In the genomic region with DNA sequence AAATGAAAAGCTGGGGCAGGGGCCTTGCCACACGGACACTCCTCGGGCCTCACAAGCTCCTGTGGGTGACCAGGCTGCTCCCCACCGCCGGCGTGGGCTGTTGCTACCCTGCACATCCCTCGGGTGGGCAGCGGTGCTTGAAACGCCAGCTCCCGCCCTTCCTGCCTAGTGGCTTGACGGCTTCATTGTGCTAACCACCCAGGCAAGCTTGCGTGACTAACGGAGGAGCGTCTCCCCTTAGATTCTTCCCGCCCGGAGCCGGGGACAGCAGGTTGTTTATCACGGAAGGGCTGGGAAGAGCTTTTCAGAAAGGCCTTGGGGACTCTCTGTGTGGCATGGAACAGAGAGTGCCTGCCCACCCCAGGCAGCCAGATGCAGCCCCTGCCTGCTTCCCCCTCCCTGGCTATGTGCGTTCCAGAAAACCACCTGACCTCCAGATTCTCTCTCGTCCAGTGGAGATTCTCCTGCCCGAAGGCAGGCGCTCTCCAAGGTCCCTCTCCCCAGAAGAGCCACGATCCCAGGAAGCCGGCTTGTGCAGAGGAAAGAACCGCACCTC, we compare ENCODE assay signal across 12 cellular contexts.
DNase-seq lines count a peak whose midpoint lies in the region; ATAC-seq and TF ChIP-seq lines count a peak whose summit lies in the region.
"Had no signal": no experiment of that assay in that cellular context is flagged by ENCODE, and none has a peak within 500 bp of the region (broad histone marks: within the 10 kb centered on the region; RNA-seq: fewer than 3 reads in every experiment).

No MANE protein-coding gene starts in this region.

- H4K91ac ChIP-seq in IMR-90 (ENCODE audit: insufficient read depth, low read depth, low read length) = no peak overlapping the region

- no peak overlapping the region for H3K27ac ChIP-seq in CD4-positive, alpha-beta memory T cell (ENCODE audit: low read depth, low read length)
- H3K27ac ChIP-seq in IMR-90 (ENCODE audit: insufficient read depth, low read length) (no peak overlapping the region), neural cell (ENCODE audit: low read length) (peak overlapping the region; percentile 42), tibial artery (no peak overlapping the region), PC-3 (ENCODE audit: low read length) (no peak overlapping the region)
- H3K27ac ChIP-seq: thoracic aorta had no signal

- no peak overlapping the region for H2AFZ ChIP-seq in IMR-90 (replicated peaks; ENCODE audit: low read length, poor library complexity)
- H2AFZ ChIP-seq in neural cell (ENCODE audit: low read depth, low read length) = no peak overlapping the region
- no peak overlapping the region for H2AFZ ChIP-seq in PC-3 (ENCODE audit: low read length)

- H3K79me2 ChIP-seq in neural cell (replicated peaks; ENCODE audit: insufficient read depth, low read length) = no peaks in the 10 kb centered on the region
- H3K79me2 ChIP-seq in PC-3 (ENCODE audit: low read length) = no peaks in the 10 kb centered on the region

- H3K18ac ChIP-seq in IMR-90 (ENCODE audit: low read depth, low read length) = no peak overlapping the region

- TF ChIP-seq CTCF in IMR-90 (conservative IDR thresholded peaks at IDR 0.05; ENCODE audit: low read depth, low read length) (no peak), neural cell (IDR thresholded peaks at IDR 0.05; ENCODE audit: poor library complexity, severe bottlenecking) (no peak), tibial artery (IDR thresholded peaks at IDR 0.05) (no peak), PC-3 (conservative IDR thresholded peaks at IDR 0.05; ENCODE audit: low read depth, low read length) (no peak)

- no peaks in the 10 kb centered on the region for H3K36me3 ChIP-seq in CD4-positive, alpha-beta memory T cell (ENCODE audit: insufficient read depth, low read length)
- H3K36me3 ChIP-seq in IMR-90 (ENCODE audit: control insufficient read depth, insufficient read depth, low read length) (no peaks in the 10 kb centered on the region), neural cell (ENCODE audit: insufficient read depth, low read length) (no peaks in the 10 kb centered on the region), tibial artery (no peaks in the 10 kb centered on the region), PC-3 (ENCODE audit: low read depth, low read length) (no peaks in the 10 kb centered on the region)
- H3K36me3 ChIP-seq: thoracic aorta had no signal

- H3K27ac Mint-ChIP-seq in CD4-positive, alpha-beta memory T cell = peak overlapping the region in 5 of 7 donors; percentile 21 to 72 (median 42)
- H3K27ac Mint-ChIP-seq in effector memory CD8-positive, alpha-beta T cell = peak overlapping the region; percentile 92 to 98
- H3K27ac Mint-ChIP-seq: progenitor cell of endocrine pancreas had no signal

- no peak overlapping the region for H3K4ac ChIP-seq in IMR-90 (ENCODE audit: low read depth, low read length)

- H3K9me3 Mint-ChIP-seq in CD4-positive, alpha-beta memory T cell = no peaks in the 10 kb centered on the region
- no peaks in the 10 kb centered on the region for H3K9me3 Mint-ChIP-seq in effector memory CD8-positive, alpha-beta T cell

- H4K8ac ChIP-seq in IMR-90 (ENCODE audit: low read depth in 2 of 2, low read length in 2 of 2) = no peak overlapping the region

- no peak overlapping the region for H3K14ac ChIP-seq in IMR-90 (replicated peaks; ENCODE audit: low read depth, low read length)

- peaks cover 64 to 97% (median 81%) of the 10 kb centered on the region in 4 donors for H3K4me1 Mint-ChIP-seq in CD4-positive, alpha-beta memory T cell
- peaks cover 82 to 86% of the 10 kb centered on the region in 2 donors for H3K4me1 Mint-ChIP-seq in effector memory CD8-positive, alpha-beta T cell (ENCODE audit: low read depth in 2 of 2)

- H3K79me1 ChIP-seq in IMR-90 (ENCODE audit: low read depth in 1 of 2, low read length in 2 of 2) = no peaks in the 10 kb centered on the region

- H3K36me3 Mint-ChIP-seq in CD4-positive, alpha-beta memory T cell = no peaks in the 10 kb centered on the region
- peaks cover 3% of the 10 kb centered on the region for H3K36me3 Mint-ChIP-seq in effector memory CD8-positive, alpha-beta T cell (ENCODE audit: insufficient read depth)

- CTCF ChIA-PET in CD4-positive, alpha-beta memory T cell (lab: Charles Lee; ENCODE audit: partially characterized antibody) = interaction anchor here (28.3 kb wide), 1 partner anchor 24 kb away, joined by 974 read pairs; no protein-coding TSS in a partner anchor
- CTCF ChIA-PET in IMR-90 (lab: Yijun Ruan, JAX) = interaction anchor here (0.8 kb wide), 1 partner anchor 21 kb away, joined by 3 read pairs; no protein-coding TSS in a partner anchor
- CTCF ChIA-PET in PC-3 (lab: Charles Lee) = no interaction called here

- no peaks in the 10 kb centered on the region for H3K27me3 Mint-ChIP-seq in CD4-positive, alpha-beta memory T cell
- no peaks in the 10 kb centered on the region for H3K27me3 Mint-ChIP-seq in effector memory CD8-positive, alpha-beta T cell

- H2BK120ac ChIP-seq in IMR-90 (ENCODE audit: low read depth, low read length) = no peak overlapping the region

- H3K9me3 ChIP-seq in CD4-positive, alpha-beta memory T cell (ENCODE audit: control insufficient read depth in 1 of 2, low read length in 2 of 2) = no peaks in the 10 kb centered on the region
- no peaks in the 10 kb centered on the region for H3K9me3 ChIP-seq in IMR-90 (ENCODE audit: control insufficient read depth, insufficient read depth, low read length)
- no peaks in the 10 kb centered on the region for H3K9me3 ChIP-seq in neural cell (ENCODE audit: low read length)
- no peaks in the 10 kb centered on the region for H3K9me3 ChIP-seq in tibial artery
- H3K9me3 ChIP-seq in PC-3 (ENCODE audit: low read length) = no peaks in the 10 kb centered on the region
- H3K9me3 ChIP-seq: Caco-2, thoracic aorta had no signal

- no peak overlapping the region for H3K56ac ChIP-seq in IMR-90 (ENCODE audit: extremely low read depth, insufficient read depth, low read length)

- peak; percentile 76 for ATAC-seq in IMR-90 (ENCODE audit: low read depth)
- ATAC-seq in effector memory CD8-positive, alpha-beta T cell (replicated peaks) = no peak
- no peak for ATAC-seq in PC-3

- no peak overlapping the region for H2BK15ac ChIP-seq in IMR-90 (ENCODE audit: low read depth, low read length)

- H2BK5ac ChIP-seq in IMR-90 (ENCODE audit: low read depth, low read length, poor library complexity, severe bottlenecking) = no peak overlapping the region

- H3F3A ChIP-seq in neural cell (ENCODE audit: insufficient read depth, low read length, poor library complexity, severe bottlenecking) (no peaks in the 10 kb centered on the region), PC-3 (ENCODE audit: low read length, unreplicated experiment) (no peaks in the 10 kb centered on the region)

- no peak overlapping the region for H2BK20ac ChIP-seq in IMR-90 (ENCODE audit: low read depth, low read length)

- H3K27me3 ChIP-seq in CD4-positive, alpha-beta memory T cell (ENCODE audit: insufficient read depth, low read length) = no peaks in the 10 kb centered on the region
- peaks cover 16% of the 10 kb centered on the region for H3K27me3 ChIP-seq in IMR-90 (ENCODE audit: control insufficient read depth, insufficient read depth, low read length)
- H3K27me3 ChIP-seq in neural cell (ENCODE audit: insufficient read depth, low read depth, low read length) = no peaks in the 10 kb centered on the region
- no peaks in the 10 kb centered on the region for H3K27me3 ChIP-seq in tibial artery
- no peaks in the 10 kb centered on the region for H3K27me3 ChIP-seq in PC-3 (ENCODE audit: low read length)

- no peak overlapping the region for H4K5ac ChIP-seq in IMR-90 (ENCODE audit: low read depth, low read length)

- POLR2A ChIA-PET in CD4-positive, alpha-beta memory T cell (lab: Charles Lee; ENCODE audit: partially characterized antibody) = interaction anchor here (19.6 kb wide), 1 partner anchor 14 kb away, joined by 440 read pairs; no protein-coding TSS in a partner anchor
- POLR2A ChIA-PET in IMR-90 (lab: Charles Lee; ENCODE audit: unreplicated experiment) (no interaction called here), PC-3 (lab: Charles Lee; ENCODE audit: unreplicated experiment) (no interaction called here)

- no peak overlapping the region for H2AK5ac ChIP-seq in IMR-90 (ENCODE audit: low read depth, low read length)

- 68% methylated on average over 6 of the region's 24 CpGs; no CpG with 5 or more reads in 1 of the 2 experiments for WGBS in IMR-90 (ENCODE audit: extremely low coverage in 2 of 2, insufficient read length in 1 of 2), 2 experiments

- TF ChIP-seq POLR2A in IMR-90 (IDR thresholded peaks at IDR 0.05; ENCODE audit: low read depth, low read length) = no peak

- H3K9ac ChIP-seq in IMR-90 (ENCODE audit: low read depth, low read length) = no peak overlapping the region
- peak overlapping the region; percentile 1 for H3K9ac ChIP-seq in neural cell (ENCODE audit: low read length)
- H3K9ac ChIP-seq in PC-3 (ENCODE audit: low read length) = no peak overlapping the region

- H3K4me3 ChIP-seq in CD4-positive, alpha-beta memory T cell (ENCODE audit: low read length in 2 of 2) = no peak overlapping the region
- H3K4me3 ChIP-seq in IMR-90 (ENCODE audit: insufficient read depth, low read depth, low read length) (no peak overlapping the region), neural cell (ENCODE audit: low read length) (no peak overlapping the region), tibial artery (no peak overlapping the region), PC-3 (ENCODE audit: low read length) (no peak overlapping the region)
- H3K4me3 ChIP-seq: thoracic aorta had no signal

- no peak overlapping the region for H2AK9ac ChIP-seq in IMR-90 (replicated peaks; ENCODE audit: low read depth, low read length, poor library complexity)

- intact Hi-C loops in CD4-positive, alpha-beta memory T cell (cut with micrococcal nuclease) = no loop called here
- intact Hi-C loops in IMR-90 (cut with micrococcal nuclease) (no loop called here), tibial artery (cut with DNase I; ENCODE audit: low total_unique reads) (no loop called here), PC-3 (cut with micrococcal nuclease) (no loop called here)

- BruUV-seq in IMR-90 (replicated peaks; lab: Mats Ljungman, UMichigan) (no TSS peak), PC-3 (replicated peaks; lab: Mats Ljungman, UMichigan) (no TSS peak)

- H4K20me1 ChIP-seq in IMR-90 (ENCODE audit: insufficient read depth, low read length) (no peaks in the 10 kb centered on the region), neural cell (ENCODE audit: insufficient read depth) (no peaks in the 10 kb centered on the region), PC-3 (ENCODE audit: low read length) (no peaks in the 10 kb centered on the region)

- H3K4me2 ChIP-seq in IMR-90 (ENCODE audit: low read depth, low read length) (no peak overlapping the region), neural cell (ENCODE audit: low read length) (no peak overlapping the region), PC-3 (ENCODE audit: low read length) (no peak overlapping the region)

- no peak for TF ChIP-seq EP300 in neural cell (conservative IDR thresholded peaks at IDR 0.05; ENCODE audit: poor library complexity, severe bottlenecking)

- peak overlapping the region in 1 of 8 donors; percentile 43 for H3K4me3 Mint-ChIP-seq in CD4-positive, alpha-beta memory T cell
- H3K4me3 Mint-ChIP-seq in effector memory CD8-positive, alpha-beta T cell = peak overlapping the region; percentile 57 to 67

- no peak for DNase-seq in CD4-positive, alpha-beta memory T cell
- DNase-seq in IMR-90 (peak; percentile 31), tibial artery (no peak), NCI-H128 (lab: John Stamatoyannopoulos, UW; ENCODE audit: unreplicated experiment) (no peak), PC-3 (no peak)
- DNase-seq in effector memory CD8-positive, alpha-beta T cell = no peak
- no peak for DNase-seq in stimulated activated naive CD4-positive, alpha-beta T cell treated with Interleukin-2 at 50 U/mL for 16 hours (lab: John Stamatoyannopoulos, UW)
- DNase-seq: activated CD4-positive, CD25-positive, alpha-beta regulatory T cell had no signal

- no peak overlapping the region for H3K23ac ChIP-seq in IMR-90 (ENCODE audit: low read depth, low read length)

- no peaks in the 10 kb centered on the region for H3K9me2 ChIP-seq in neural cell (ENCODE audit: insufficient read depth, low read length)
- H3K9me2 ChIP-seq in PC-3 (replicated peaks; ENCODE audit: low read length) = no peaks in the 10 kb centered on the region

- no peaks in the 10 kb centered on the region; the same call in 1 of the 2 replicates for H3K9me1 ChIP-seq in IMR-90 (ENCODE audit: insufficient read depth, low read length)

- peaks cover 81% of the 10 kb centered on the region for H3K4me1 ChIP-seq in CD4-positive, alpha-beta memory T cell (ENCODE audit: insufficient read depth, low read length)
- H3K4me1 ChIP-seq in IMR-90 (ENCODE audit: control insufficient read depth, insufficient read depth, low read length) (no peaks in the 10 kb centered on the region), tibial artery (no peaks in the 10 kb centered on the region), PC-3 (ENCODE audit: insufficient read depth, low read length) (peaks cover 9% of the 10 kb centered on the region; the same call in 1 of the 2 replicates)
- H3K4me1 ChIP-seq: Caco-2 had no signal

- in situ Hi-C loops in IMR-90 (cut with MboI; ENCODE audit: low sequenced_read_pairs) = no loop called here

- dilution Hi-C loops in IMR-90 (cut with HindIII; ENCODE audit: low sequenced_read_pairs, unreplicated experiment) = no loop called here

- TF ChIP-seq RAD21 in IMR-90 (IDR thresholded peaks at IDR 0.05; ENCODE audit: low read length) = no peak
- TF ChIP-seq RAD21 in neural cell (conservative IDR thresholded peaks at IDR 0.05) = no peak
